Comparison of ENCODE assay signal across 10 cellular contexts in the genomic region with DNA sequence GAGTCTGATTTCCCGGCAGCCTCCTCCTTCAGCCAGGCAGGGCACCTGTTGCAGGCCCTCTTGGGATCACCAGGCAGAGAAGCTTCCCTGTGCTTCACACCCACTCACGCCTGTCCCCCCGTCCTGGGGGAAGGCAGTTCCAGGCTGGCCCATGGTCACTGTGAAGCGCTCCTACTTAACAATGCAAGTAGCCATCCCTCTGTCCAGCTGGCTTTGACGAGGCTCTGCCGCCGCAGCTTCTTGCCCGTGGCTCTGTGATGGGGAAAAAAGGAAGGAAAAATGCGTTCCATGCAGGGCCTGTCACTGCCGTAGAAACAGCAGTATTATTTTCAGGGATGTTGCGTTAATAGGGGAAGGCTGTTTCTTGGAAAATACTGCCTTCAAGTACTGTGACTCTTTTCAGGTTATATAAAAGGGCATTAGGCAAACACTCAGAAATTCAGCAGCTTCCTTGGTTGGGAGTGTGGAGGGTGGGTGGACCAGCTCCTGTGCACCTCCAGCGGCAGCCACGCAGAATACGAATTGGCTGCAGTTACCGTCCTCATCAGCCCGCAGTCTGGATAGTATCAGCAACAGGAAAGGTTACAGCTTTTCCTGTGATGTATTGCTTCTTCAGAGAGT.
A peak's percentile ranks its signal among the peaks of the same experiment; 100 is the strongest.
DNase-seq lines count a peak whose midpoint lies in the region; ATAC-seq and TF ChIP-seq lines count a peak whose summit lies in the region.
"Had no signal": no experiment of that assay in that cellular context is flagged by ENCODE, and none has a peak within 500 bp of the region (broad histone marks: within the 10 kb centered on the region; RNA-seq: fewer than 3 reads in every experiment).

No MANE protein-coding gene starts in this region.

- intact Hi-C loops in left cardiac atrium (cut with DNase I), result no loop called here
- intact Hi-C loops in posterior vena cava (cut with DNase I), result no loop called here

- H3K36me3 Mint-ChIP-seq in activated naive CD4-positive, alpha-beta T cell treated with anti-CD3 and anti-CD28 coated beads, Interleukin-2, amount 50 U/mL, for 72 hours, result peaks cover 0 to 1% of the 10 kb centered on the region in 2 donors

- peak; percentile 52 for DNase-seq in BE2C
- peak; percentile 71 for DNase-seq in left cardiac atrium
- DNase-seq in posterior vena cava (ENCODE audit: low spot score), result peak; percentile 92
- no peak for DNase-seq in RPMI8226
- DNase-seq in GDM1 (lab: John Stamatoyannopoulos, UW), result no peak
- DNase-seq in activated naive CD4-positive, alpha-beta T cell treated with anti-CD3 and anti-CD28 coated beads, Interleukin-2, amount 50 U/mL, for 72 hours (ENCODE audit: low spot score in 2 of 2), result no peak
- DNase-seq: Caco-2 had no signal

- no peaks in the 10 kb centered on the region for H3K9me3 Mint-ChIP-seq in activated naive CD4-positive, alpha-beta T cell treated with anti-CD3 and anti-CD28 coated beads, Interleukin-2, amount 50 U/mL, for 72 hours

- H3K27me3 ChIP-seq in BE2C, result no peaks in the 10 kb centered on the region

- peak overlapping the region; percentile 70 for H3K27ac ChIP-seq in angular gyrus (ENCODE audit: low read depth, low read length)
- H3K27ac ChIP-seq: epithelial cell of prostate had no signal

- no peaks in the 10 kb centered on the region for H3K9me3 ChIP-seq in BE2C

- peaks cover 42% of the 10 kb centered on the region for H3K4me1 ChIP-seq in BE2C
- H3K4me1 ChIP-seq: Caco-2 had no signal

- H3K27ac Mint-ChIP-seq in activated naive CD4-positive, alpha-beta T cell treated with anti-CD3 and anti-CD28 coated beads, Interleukin-2, amount 50 U/mL, for 72 hours, result peak overlapping the region in 1 of 2 donors; percentile 52

- no peak overlapping the region for H3K4me3 ChIP-seq in BE2C (ENCODE audit: low read depth, low read length)

- TF ChIP-seq CTCF in BE2C (IDR thresholded peaks at IDR 0.05; ENCODE audit: low read depth, low read length), result peak; percentile 48

- ATAC-seq in left cardiac atrium, result peak; percentile 88 to 89
- no peak for ATAC-seq in GM18861 (IDR thresholded peaks at IDR 0.05; ENCODE audit: unreplicated experiment)
- ATAC-seq in activated naive CD4-positive, alpha-beta T cell treated with anti-CD3 and anti-CD28 coated beads, Interleukin-2, amount 50 U/mL, for 72 hours, result no peak

- no peaks in the 10 kb centered on the region for H3K36me3 ChIP-seq in BE2C

Comparison
In these comparisons a context has a peak if more than half of its experiments do, and no peak if none do; other contexts are left out.
1. DNase-seq: peak in BE2C (single experiment), left cardiac atrium (single experiment) and posterior vena cava (single experiment); none in RPMI8226 (single experiment), GDM1 (single experiment) and activated naive CD4-positive, alpha-beta T cell treated with anti-CD3 and anti-CD28 coated beads, Interleukin-2, amount 50 U/mL, for 72 hours (0 of 2).
2. ATAC-seq: peak in left cardiac atrium (2 of 2); none in GM18861 (single experiment) and activated naive CD4-positive, alpha-beta T cell treated with anti-CD3 and anti-CD28 coated beads, Interleukin-2, amount 50 U/mL, for 72 hours (0 of 2).